ENCODE assay signal across 25 cellular contexts in the genomic region with DNA sequence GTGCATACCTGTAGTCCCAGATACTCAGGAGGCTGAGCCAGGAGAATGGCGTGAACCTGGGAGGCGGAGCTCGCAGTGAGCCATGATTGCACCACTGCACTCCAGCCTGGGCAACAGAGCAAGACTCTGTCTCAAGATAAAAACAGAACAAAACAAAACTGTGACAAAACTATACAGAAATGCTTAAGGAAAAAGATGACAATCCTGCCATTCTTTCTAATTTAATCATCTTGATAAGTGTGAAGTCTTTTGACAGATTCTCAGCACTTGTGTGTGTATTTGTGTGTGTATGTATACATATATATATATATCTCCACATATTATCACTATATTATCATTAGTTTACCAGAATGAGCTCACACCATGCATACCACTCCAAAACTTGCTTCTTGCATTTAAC.
"Had no signal": no experiment of that assay in that cellular context is flagged by ENCODE, and none has a peak within 500 bp of the region (broad histone marks: within the 10 kb centered on the region; RNA-seq: fewer than 3 reads in every experiment).

No MANE protein-coding gene starts in this region.

- H3K36me3 ChIP-seq: stomach, suprapubic skin, thoracic aorta, thyroid gland, tibial nerve, transverse colon, upper lobe of left lung, upper lobe of right lung, uterus, vagina had no signal

- ATAC-seq: stimulated activated effector memory CD8-positive, alpha-beta T cell treated with anti-CD3 and anti-CD28 coated beads, Interleukin-12 subunit alpha, Interleukin-12 subunit beta, amount 100 ng/mL, for 72 hours; stimulated activated memory B cell treated with anti-CD40 and anti-IgM and Interleukin-4, amounts not matched to agents 10 μg/mL and 1 μg/mL and 100 μg/mL, for 72 hours; stimulated activated naive B cell treated with anti-CD40 and anti-IgM and Interleukin-4, amounts not matched to agents 10 μg/mL and 1 μg/mL and 100 μg/mL, for 72 hours; stimulated activated naive CD8-positive, alpha-beta T cell treated with anti-CD3 and anti-CD28 coated beads, Interleukin-15, amount 100 ng/mL, for 72 hours; upper lobe of right lung had no signal

- H3K4me3 ChIP-seq: stomach, suprapubic skin, testis, thoracic aorta, thyroid gland, tibial artery, tibial nerve, transverse colon, upper lobe of left lung, upper lobe of right lung, uterus, vagina had no signal

- H3K27ac ChIP-seq: stomach, suprapubic skin, testis, thoracic aorta, thyroid gland, tibial artery, tibial nerve, transverse colon, upper lobe of left lung, upper lobe of right lung, uterus, vagina had no signal

- H3K9me3 ChIP-seq: stomach, suprapubic skin, testis, thoracic aorta, thyroid gland, tibial artery, tibial nerve, transverse colon, upper lobe of left lung, upper lobe of right lung, uterus, vagina had no signal

- DNase-seq: stimulated activated CD4-positive, alpha-beta T cell treated with anti-CD3 and anti-CD28 coated beads, Interleukin-2, amount 100 ng/mL, for 48 hours; stimulated activated CD4-positive, alpha-beta T cell treated with anti-CD3 and anti-CD28 coated beads, Interleukin-4, amount 100 ng/mL, for 1 hour; stimulated activated CD4-positive, alpha-beta T cell treated with anti-CD3 and anti-CD28 coated beads, Interleukin-4, amount 100 ng/mL, for 24 hours; stimulated activated CD4-positive, alpha-beta T cell treated with anti-CD3 and anti-CD28 coated beads, Interleukin-4, amount 100 ng/mL, for 4 hours; stimulated activated CD8-positive, alpha-beta memory T cell treated with anti-CD3 and anti-CD28 coated beads, Interleukin-4, amount 100 ng/mL, for 48 hours; stimulated activated naive B cell treated with anti-CD40 and anti-IgM and Interleukin-4, amounts not matched to agents 10 μg/mL and 1 μg/mL and 100 μg/mL, for 72 hours; stimulated activated naive CD4-positive, alpha-beta T cell; stimulated activated naive CD4-positive, alpha-beta T cell treated with Interleukin-2 at 50 U/mL for 16 hours; stimulated activated naive CD8-positive, alpha-beta T cell treated with anti-CD3 and anti-CD28 coated beads, Interleukin-15, amount 100 ng/mL, for 72 hours; stimulated activated naive CD8-positive, alpha-beta T cell treated with anti-CD3 and anti-CD28 coated beads, Interleukin-15, Interleukin-2, amounts not matched to agents 100 U/mL and 50 U/mL, for 24 hours; stomach; substantia nigra; testis; thyroid gland; tibial artery; transverse colon; upper lobe of left lung; upper lobe of right lung; uterus had no signal

- H3K4me1 ChIP-seq: stomach, suprapubic skin, testis, thyroid gland, tibial artery, tibial nerve, transverse colon, upper lobe of left lung, upper lobe of right lung, uterus, vagina had no signal

- H3K27me3 ChIP-seq: stomach, testis, thyroid gland, tibial artery, tibial nerve, upper lobe of left lung, uterus, vagina had no signal
